10 cellular contexts compared by ENCODE assay signal in genomic region chr17:59828478-59828760, GRCh38.
DNase-seq lines count a peak whose midpoint lies in the region; ATAC-seq and TF ChIP-seq lines count a peak whose summit lies in the region.
"Had no signal": no experiment of that assay in that cellular context is flagged by ENCODE, and none has a peak within 500 bp of the region (broad histone marks: within the 10 kb centered on the region; RNA-seq: fewer than 3 reads in every experiment).

No MANE protein-coding gene starts in this region.

- no peak for TF ChIP-seq CTCF in VCaP (conservative IDR thresholded peaks at IDR 0.05)
- no peak for TF ChIP-seq CTCF in foreskin keratinocyte (conservative IDR thresholded peaks at IDR 0.05)

- ATAC-seq in foreskin keratinocyte, result no peak
- no peak for ATAC-seq in stimulated activated memory B cell treated with anti-CD40 and anti-IgM and Interleukin-4, amounts not matched to agents 10 μg/mL and 1 μg/mL and 100 μg/mL, for 72 hours

- peaks cover 65% of the 10 kb centered on the region for H3K4me1 Mint-ChIP-seq in stimulated activated memory B cell treated with anti-CD40 and anti-IgM and Interleukin-4, amounts not matched to agents 10 μg/mL and 1 μg/mL and 100 μg/mL, for 72 hours

- peak overlapping the region; percentile 77 for H3K4me3 Mint-ChIP-seq in stimulated activated memory B cell treated with anti-CD40 and anti-IgM and Interleukin-4, amounts not matched to agents 10 μg/mL and 1 μg/mL and 100 μg/mL, for 72 hours
- H3K4me3 Mint-ChIP-seq: neural crest cell had no signal

- peaks cover 43% of the 10 kb centered on the region for H3K4me1 ChIP-seq in foreskin keratinocyte

- no peaks in the 10 kb centered on the region for H3K27me3 ChIP-seq in foreskin keratinocyte

- no peaks in the 10 kb centered on the region for H3K27me3 Mint-ChIP-seq in stimulated activated memory B cell treated with anti-CD40 and anti-IgM and Interleukin-4, amounts not matched to agents 10 μg/mL and 1 μg/mL and 100 μg/mL, for 72 hours

- no peaks in the 10 kb centered on the region for H3K9me3 Mint-ChIP-seq in stimulated activated memory B cell treated with anti-CD40 and anti-IgM and Interleukin-4, amounts not matched to agents 10 μg/mL and 1 μg/mL and 100 μg/mL, for 72 hours
- H3K9me3 Mint-ChIP-seq: neural crest cell had no signal

- peak overlapping the region; percentile 97 for H3K27ac Mint-ChIP-seq in stimulated activated memory B cell treated with anti-CD40 and anti-IgM and Interleukin-4, amounts not matched to agents 10 μg/mL and 1 μg/mL and 100 μg/mL, for 72 hours

- peak overlapping the region; percentile 96 for H3K27ac ChIP-seq in VCaP
- peak overlapping the region; percentile 98 for H3K27ac ChIP-seq in foreskin keratinocyte

- peaks cover 4% of the 10 kb centered on the region for H3K36me3 Mint-ChIP-seq in stimulated activated memory B cell treated with anti-CD40 and anti-IgM and Interleukin-4, amounts not matched to agents 10 μg/mL and 1 μg/mL and 100 μg/mL, for 72 hours

- DNase-seq in NCI-H2107 treated with DMSO at 0.1 percent for 48 hours (lab: John Stamatoyannopoulos, UW; ENCODE audit: unreplicated experiment) (peak; percentile 48), NCI-H2107 (lab: John Stamatoyannopoulos, UW) (no peak), foreskin keratinocyte (no peak), AG08396 (ENCODE audit: low spot score) (no peak), GM19240 (ENCODE audit: insufficient read length, low spot score) (no peak)
- no peak for DNase-seq in stimulated activated CD4-positive, alpha-beta T cell treated with anti-CD3 and anti-CD28 coated beads, Interleukin-1b, Interleukin-23, amount 100 ng/mL, for 48 hours
- DNase-seq: NCI-H2171 had no signal
